Comparison of ENCODE assay signal across 1 cellular context in genomic region chr11:1673841-1674193, GRCh38.
A peak's percentile ranks its signal among the peaks of the same experiment; 100 is the strongest.
TF ChIP-seq lines count a peak whose summit lies in the region.

No MANE protein-coding gene starts in this region.

TF ChIP-seq in HepG2, 621 proteins besides CTCF, POLR2A, EP300 and RAD21 (continued from another document and continues in another):
- TF ChIP-seq HNF1A (IDR thresholded peaks at IDR 0.05; ENCODE audit: low read depth), result peak; percentile 70
- peak; percentile 55; the same call in 1 of the 2 replicates for TF ChIP-seq HNF1A (CRISPR knock-in tag; IDR thresholded peaks at IDR 0.05; ENCODE audit: borderline replicate concordance)
- TF ChIP-seq PRMT3 (CRISPR knock-in tag; IDR thresholded peaks at IDR 0.05; ENCODE audit: borderline replicate concordance, low read depth), result no peak
- no peak for TF ChIP-seq ZNF230 (CRISPR knock-in tag; IDR thresholded peaks at IDR 0.05)
- no peak for TF ChIP-seq ZNF329 (CRISPR knock-in tag; IDR thresholded peaks at IDR 0.05; ENCODE audit: low read depth)
- no peak for TF ChIP-seq ZNF407 (CRISPR knock-in tag; IDR thresholded peaks at IDR 0.05; ENCODE audit: not compliant biosample characterization)
- TF ChIP-seq KLF12 (CRISPR knock-in tag; IDR thresholded peaks at IDR 0.05; ENCODE audit: borderline replicate concordance), result no peak
- no peak for TF ChIP-seq ZNF446 (CRISPR knock-in tag; IDR thresholded peaks at IDR 0.05)
- 0 out of 2 replicates have a peak, but pooled peaks have one; percentile 36 for TF ChIP-seq NFKBIZ (CRISPR knock-in tag; IDR thresholded peaks at IDR 0.05)
- TF ChIP-seq ZFP36 (IDR thresholded peaks at IDR 0.05; ENCODE audit: borderline replicate concordance, low read depth, low read length, partially characterized antibody), result no peak
- peak; percentile 70 for TF ChIP-seq GATAD2A (CRISPR knock-in tag; IDR thresholded peaks at IDR 0.05)
- no peak for TF ChIP-seq HMGXB3 (CRISPR knock-in tag; IDR thresholded peaks at IDR 0.05; ENCODE audit: borderline replicate concordance)
- TF ChIP-seq ZNF251 (CRISPR knock-in tag; IDR thresholded peaks at IDR 0.05), result no peak
- peak; percentile 96 for TF ChIP-seq ISL2 (CRISPR knock-in tag; IDR thresholded peaks at IDR 0.05)
- TF ChIP-seq ARID2 (CRISPR knock-in tag; IDR thresholded peaks at IDR 0.05; ENCODE audit: borderline replicate concordance), result no peak
- TF ChIP-seq PHB2 (IDR thresholded peaks at IDR 0.05; ENCODE audit: partially characterized antibody), result no peak
- no peak; the same call in 1 of the 2 replicates for TF ChIP-seq SKIL (CRISPR knock-in tag; IDR thresholded peaks at IDR 0.05; ENCODE audit: borderline replicate concordance)
- no peak for TF ChIP-seq ZNF513 (CRISPR knock-in tag; conservative IDR thresholded peaks at IDR 0.05)
- TF ChIP-seq MIXL1 (CRISPR knock-in tag; IDR thresholded peaks at IDR 0.05), result peak; percentile 74
- TF ChIP-seq TBX2 (CRISPR knock-in tag; IDR thresholded peaks at IDR 0.05; ENCODE audit: borderline replicate concordance), result peak; percentile 47; the same call in 1 of the 2 replicates
- peak; percentile 86 for TF ChIP-seq NR2F6 (IDR thresholded peaks at IDR 0.05)
- TF ChIP-seq NR2F6 (CRISPR knock-in tag; IDR thresholded peaks at IDR 0.05), result peak; percentile 68; the same call in 1 of the 2 replicates
- no peak for TF ChIP-seq ZFAT (CRISPR knock-in tag; conservative IDR thresholded peaks at IDR 0.05)
- TF ChIP-seq ZNF17 (CRISPR knock-in tag; IDR thresholded peaks at IDR 0.05), result no peak
- TF ChIP-seq NR2F1 (CRISPR knock-in tag; IDR thresholded peaks at IDR 0.05), result 0 out of 4 replicates have a peak, but pooled peaks of 1 of the 2 experiments have one; percentile 17
- 0 out of 2 replicates have a peak, but pooled peaks have one; percentile 41 for TF ChIP-seq TBX3 (IDR thresholded peaks at IDR 0.05; ENCODE audit: borderline replicate concordance)
- no peak for TF ChIP-seq GPN1 (CRISPR knock-in tag; IDR thresholded peaks at IDR 0.05; ENCODE audit: borderline replicate concordance)
- no peak for TF ChIP-seq ZFP90 (CRISPR knock-in tag; IDR thresholded peaks at IDR 0.05; ENCODE audit: borderline replicate concordance)
- TF ChIP-seq ZNF589 (CRISPR knock-in tag; conservative IDR thresholded peaks at IDR 0.05), result no peak
- TF ChIP-seq ZNF841 (CRISPR knock-in tag; IDR thresholded peaks at IDR 0.05; ENCODE audit: borderline replicate concordance), result no peak
- no peak for TF ChIP-seq HMGA1 (CRISPR knock-in tag; conservative IDR thresholded peaks at IDR 0.05)
- 0 out of 2 replicates have a peak, but pooled peaks have one; percentile 21 for TF ChIP-seq ZNF362 (CRISPR knock-in tag; IDR thresholded peaks at IDR 0.05; ENCODE audit: borderline replicate concordance)
- peak; percentile 86 for TF ChIP-seq THRA (CRISPR knock-in tag; IDR thresholded peaks at IDR 0.05; ENCODE audit: borderline replicate concordance)
- no peak for TF ChIP-seq JUND (CRISPR knock-in tag; IDR thresholded peaks at IDR 0.05)
